ENCODE assay signal across 14 cellular contexts in genomic region chrX:12866451-12867377, GRCh38. TPM values are rescaled to one million over a fixed set of nuclear protein-coding genes. Genes with fewer than 3 reads are reported as not detected.
DNase-seq lines count a peak whose midpoint lies in the region; ATAC-seq and TF ChIP-seq lines count a peak whose summit lies in the region.
"Had no signal": no experiment of that assay in that cellular context is flagged by ENCODE, and none has a peak within 500 bp of the region (broad histone marks: within the 10 kb centered on the region; RNA-seq: fewer than 3 reads in every experiment).

TLR7 (plus strand) TSS chrX:12867072; CDS start chrX:12867579, 507 bp downstream.

- H3K27ac Mint-ChIP-seq in IgD-negative memory B cell = peak within 1 kb of the TSS; percentile 34 to 97 (median 95)

- no peaks in the 10 kb centered on the region for H3K9me2 ChIP-seq in DOHH2 (replicated peaks; ENCODE audit: control insufficient read depth, low read length)

- peak; percentile 32 for TF ChIP-seq POLR2A in GM19099 (IDR thresholded peaks at IDR 0.05; ENCODE audit: extremely low read depth, insufficient read length, low read depth)

- H4K20me1 ChIP-seq in DOHH2 (ENCODE audit: control insufficient read depth, insufficient read depth, low read depth, low read length) = no peaks in the 10 kb centered on the region

- H3K4me1 ChIP-seq in DOHH2 (ENCODE audit: control insufficient read depth, low read length) = peaks cover 49% of the 10 kb centered on the region

- peaks cover 9% of the 10 kb centered on the region for H3K36me3 Mint-ChIP-seq in IgD-negative memory B cell

- no peaks in the 10 kb centered on the region for H3K79me2 ChIP-seq in DOHH2 (ENCODE audit: control insufficient read depth, low read length)

- H3K9me3 Mint-ChIP-seq in IgD-negative memory B cell = peaks cover 0 to 4% (median 2%) of the 10 kb centered on the region in 3 donors

- H3K4me2 ChIP-seq in DOHH2 (ENCODE audit: low read length) = peak within 1 kb of the TSS; percentile 84

- DNase-seq in germinal center (ENCODE audit: low spot score) = peak; percentile 23
- DNase-seq in DMS53 (lab: John Stamatoyannopoulos, UW) = no peak
- DNase-seq in G401 (ENCODE audit: low spot score) = no peak
- DNase-seq: activated CD4-positive, alpha-beta T cell treated with anti-CD3 and anti-CD28 coated beads for 1 hour; activated T-cell treated with anti-CD3 and anti-CD28 coated beads for 4 hours; T-helper 1 cell had no signal

- H3K27me3 ChIP-seq in DOHH2 (ENCODE audit: control insufficient read depth, low read length) = no peaks in the 10 kb centered on the region

- peaks cover 2% of the 10 kb centered on the region for H3K27me3 Mint-ChIP-seq in IgD-negative memory B cell

- peaks cover 9 to 29% (median 15%) of the 10 kb centered on the region in 3 donors for H3K4me1 Mint-ChIP-seq in IgD-negative memory B cell

- no peak for TF ChIP-seq CTCF in DOHH2 (IDR thresholded peaks at IDR 0.05; ENCODE audit: low read depth, low read length, poor library complexity, severe bottlenecking)

- in situ Hi-C loops in G401 (cut with HindIII; ENCODE audit: low sequenced_read_pairs) = no loop called here

- H3K9me3 ChIP-seq in DOHH2 (ENCODE audit: control insufficient read depth, insufficient read depth, low read length) = no peaks in the 10 kb centered on the region

- peaks cover 5% of the 10 kb centered on the region; the same call in 1 of the 2 replicates for H3K36me3 ChIP-seq in DOHH2 (ENCODE audit: control insufficient read depth, low read length)

- peak within 1 kb of the TSS; percentile 72 for H3K4me3 ChIP-seq in DOHH2 (ENCODE audit: low read length)

- H3K27ac ChIP-seq in DOHH2 (ENCODE audit: low read depth, low read length) = peak within 1 kb of the TSS; percentile 59

- H3F3A ChIP-seq in DOHH2 (ENCODE audit: control insufficient read depth, insufficient read depth) = no peaks in the 10 kb centered on the region

- H3K4me3 Mint-ChIP-seq in IgD-negative memory B cell = peak within 1 kb of the TSS; percentile 91 to 99 (median 94)

- no peak for ATAC-seq in HG03565 (IDR thresholded peaks at IDR 0.05; ENCODE audit: unreplicated experiment)
- ATAC-seq in SK-N-SH treated with all-trans-retinoic acid at 6 μM for 48 hours = no peak
- ATAC-seq: esophagus mucosa, Panc1 had no signal

TF ChIP-seq in SK-N-SH treated with all-trans-retinoic acid at 6 μM for 48 hours, 23 proteins besides CTCF, POLR2A, EP300 and RAD21:
- TF ChIP-seq ISL1 (CRISPR knock-in tag; IDR thresholded peaks at IDR 0.05) = no peak
- no peak for TF ChIP-seq RARB (CRISPR knock-in tag; IDR thresholded peaks at IDR 0.05)
- TF ChIP-seq TOX (CRISPR knock-in tag; IDR thresholded peaks at IDR 0.05; ENCODE audit: borderline replicate concordance) = no peak
- no peak for TF ChIP-seq ZFP30 (CRISPR knock-in tag; IDR thresholded peaks at IDR 0.05)
- TF ChIP-seq CSDC2 (CRISPR knock-in tag; IDR thresholded peaks at IDR 0.05) = no peak
- TF ChIP-seq ZNF70 (CRISPR knock-in tag; IDR thresholded peaks at IDR 0.05) = no peak
- no peak for TF ChIP-seq TCF4 (CRISPR knock-in tag; IDR thresholded peaks at IDR 0.05; ENCODE audit: borderline replicate concordance)
- TF ChIP-seq SNAI2 (CRISPR knock-in tag; IDR thresholded peaks at IDR 0.05) = no peak
- no peak for TF ChIP-seq CREB5 (CRISPR knock-in tag; IDR thresholded peaks at IDR 0.05; ENCODE audit: low read depth)
- TF ChIP-seq PPARA (CRISPR knock-in tag; IDR thresholded peaks at IDR 0.05; ENCODE audit: borderline replicate concordance) = no peak
- no peak for TF ChIP-seq ZNF565 (CRISPR knock-in tag; conservative IDR thresholded peaks at IDR 0.05; ENCODE audit: low read depth)
- no peak for TF ChIP-seq ZC3H10 (CRISPR knock-in tag; IDR thresholded peaks at IDR 0.05)
- no peak for TF ChIP-seq GLIS3 (CRISPR knock-in tag; IDR thresholded peaks at IDR 0.05)
- TF ChIP-seq BACH2 (CRISPR knock-in tag; IDR thresholded peaks at IDR 0.05; ENCODE audit: borderline replicate concordance) = no peak
- TF ChIP-seq ARNTL (CRISPR knock-in tag; IDR thresholded peaks at IDR 0.05; ENCODE audit: borderline replicate concordance, low read depth) = no peak
- TF ChIP-seq PATZ1 (CRISPR knock-in tag; IDR thresholded peaks at IDR 0.05; ENCODE audit: borderline replicate concordance) = no peak
- no peak for TF ChIP-seq OSR1 (CRISPR knock-in tag; IDR thresholded peaks at IDR 0.05)
- TF ChIP-seq POU6F1 (CRISPR knock-in tag; IDR thresholded peaks at IDR 0.05; ENCODE audit: borderline replicate concordance, low read depth) = no peak

RNA-seq across cellular contexts. Expression of gene TLR7, which starts in this region (rescaled TPM):
- 26.1 TPM for polyA plus RNA-seq in IgD-negative memory B cell
- not detected in 2 replicates for total RNA-seq in G401 (2014; rRNA removed; shearing (Covaris generic))
- total RNA-seq: M059J had no signal
